1 cellular context compared by ENCODE assay signal in the genomic region with DNA sequence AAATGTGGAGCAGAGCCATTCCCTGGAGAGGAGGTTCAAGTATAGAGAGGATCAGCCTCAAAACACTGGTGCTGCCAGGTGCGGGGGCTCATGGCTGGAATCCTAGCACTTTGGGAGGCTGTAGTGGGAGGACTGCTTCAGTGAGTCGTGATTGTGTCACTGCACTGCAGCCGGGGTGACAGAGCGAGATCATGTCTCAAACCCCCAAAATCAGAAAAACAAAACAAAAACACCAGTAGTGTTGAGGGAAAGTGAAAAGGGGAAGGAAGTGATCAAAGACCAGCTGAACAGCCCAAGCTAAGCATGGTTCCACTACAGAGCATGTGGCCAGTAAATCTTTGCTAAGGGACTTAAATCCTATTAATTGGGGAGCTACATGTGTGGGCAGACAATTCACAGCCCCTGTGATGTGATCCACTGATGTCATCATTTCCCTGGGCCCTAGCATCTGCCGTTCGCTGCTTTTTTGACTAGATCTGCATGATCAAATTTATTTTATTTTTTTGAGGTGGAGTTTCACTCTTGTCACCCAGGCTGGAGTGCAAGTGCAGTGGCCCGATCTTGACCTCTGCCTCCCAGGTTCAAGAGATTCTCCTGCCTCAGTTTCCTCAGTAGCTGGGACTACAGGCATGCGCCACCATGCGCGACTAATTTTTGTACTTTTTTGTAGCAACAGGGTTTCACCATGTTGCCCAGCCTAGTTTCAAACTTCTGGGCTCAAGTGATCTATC.
TF ChIP-seq lines count a peak whose summit lies in the region.

No MANE protein-coding gene starts in this region.

TF ChIP-seq in GM12878, 131 proteins besides CTCF, POLR2A, EP300 and RAD21 (continues in another document):
- TF ChIP-seq RUNX3 (IDR thresholded peaks at IDR 0.05; ENCODE audit: low read length) (peak; percentile 73), NFIC (IDR thresholded peaks at IDR 0.05; ENCODE audit: low read depth, low read length) (peak; percentile 61), FOXM1 (IDR thresholded peaks at IDR 0.05; ENCODE audit: low read depth, low read length) (0 out of 2 replicates have a peak, but pooled peaks have one; percentile 23), NBN (IDR thresholded peaks at IDR 0.05) (peak; percentile 70; the same call in 1 of the 2 replicates), MTA2 (IDR thresholded peaks at IDR 0.05; ENCODE audit: low read depth) (peak; percentile 54; the same call in 1 of the 2 replicates), HDAC2 (IDR thresholded peaks at IDR 0.05) (no peak), IKZF1 (conservative IDR thresholded peaks at IDR 0.05) (peak; percentile 40; the same call in 1 of the 2 replicates), MAX (IDR thresholded peaks at IDR 0.05; ENCODE audit: low read depth, low read length) (peak; percentile 72), MXI1 (IDR thresholded peaks at IDR 0.05; ENCODE audit: low read depth, low read length) (peak; percentile 86), YY1 (IDR thresholded peaks at IDR 0.05; ENCODE audit: low read depth, low read length) (peak; percentile 50; the same call in 1 of the 2 replicates), HDAC6 (IDR thresholded peaks at IDR 0.05; ENCODE audit: unreplicated experiment) (no peak), RAD51 (IDR thresholded peaks at IDR 0.05) (peak; percentile 53; the same call in 1 of the 2 replicates), FOXK2 (IDR thresholded peaks at IDR 0.05) (0 out of 2 replicates have a peak, but pooled peaks have one; percentile 41), EZH2 (IDR thresholded peaks at IDR 0.05; ENCODE audit: borderline replicate concordance, control insufficient read depth, low read depth, low read length) (no peak), SPI1 (IDR thresholded peaks at IDR 0.05; ENCODE audit: borderline replicate concordance, insufficient read depth, low read depth, low read length) (peak; percentile 88), KAT2A (conservative IDR thresholded peaks at IDR 0.05; ENCODE audit: control insufficient read depth, low read depth, low read length) (no peak), BMI1 (IDR thresholded peaks at IDR 0.05; ENCODE audit: borderline replicate concordance) (no peak), SIN3A (IDR thresholded peaks at IDR 0.05; ENCODE audit: low read depth, low read length) (no peak), TCF7 (IDR thresholded peaks at IDR 0.05; ENCODE audit: borderline replicate concordance) (peak; percentile 40; the same call in 1 of the 2 replicates), E4F1 (IDR thresholded peaks at IDR 0.05; ENCODE audit: borderline replicate concordance, partially characterized antibody) (no peak), E2F4 (IDR thresholded peaks at IDR 0.05; ENCODE audit: low read depth, low read length) (no peak), KLF5 (IDR thresholded peaks at IDR 0.05; ENCODE audit: partially characterized antibody) (no peak), IRF4 (IDR thresholded peaks at IDR 0.05; ENCODE audit: low read depth, low read length) (no peak), ZBTB40 (IDR thresholded peaks at IDR 0.05; ENCODE audit: borderline replicate concordance) (peak; percentile 18; the same call in 1 of the 2 replicates), HDGF (IDR thresholded peaks at IDR 0.05) (peak; percentile 37; the same call in 1 of the 2 replicates), E2F8 (IDR thresholded peaks at IDR 0.05; ENCODE audit: low read depth, partially characterized antibody) (no peak), MEF2A (IDR thresholded peaks at IDR 0.05; ENCODE audit: insufficient read depth, low read depth, low read length) (0 out of 2 replicates have a peak, but pooled peaks have one; percentile 4), SP1 (IDR thresholded peaks at IDR 0.05; ENCODE audit: low read depth, low read length) (peak; percentile 27), CEBPZ (IDR thresholded peaks at IDR 0.05; ENCODE audit: low read depth, low read length) (no peak), MEF2B (IDR thresholded peaks at IDR 0.05; ENCODE audit: partially characterized antibody, poor library complexity, severe bottlenecking) (no peak), ZZZ3 (IDR thresholded peaks at IDR 0.05; ENCODE audit: control insufficient read depth, insufficient read length, low read depth) (no peak)
- TF ChIP-seq, protein P1, sequence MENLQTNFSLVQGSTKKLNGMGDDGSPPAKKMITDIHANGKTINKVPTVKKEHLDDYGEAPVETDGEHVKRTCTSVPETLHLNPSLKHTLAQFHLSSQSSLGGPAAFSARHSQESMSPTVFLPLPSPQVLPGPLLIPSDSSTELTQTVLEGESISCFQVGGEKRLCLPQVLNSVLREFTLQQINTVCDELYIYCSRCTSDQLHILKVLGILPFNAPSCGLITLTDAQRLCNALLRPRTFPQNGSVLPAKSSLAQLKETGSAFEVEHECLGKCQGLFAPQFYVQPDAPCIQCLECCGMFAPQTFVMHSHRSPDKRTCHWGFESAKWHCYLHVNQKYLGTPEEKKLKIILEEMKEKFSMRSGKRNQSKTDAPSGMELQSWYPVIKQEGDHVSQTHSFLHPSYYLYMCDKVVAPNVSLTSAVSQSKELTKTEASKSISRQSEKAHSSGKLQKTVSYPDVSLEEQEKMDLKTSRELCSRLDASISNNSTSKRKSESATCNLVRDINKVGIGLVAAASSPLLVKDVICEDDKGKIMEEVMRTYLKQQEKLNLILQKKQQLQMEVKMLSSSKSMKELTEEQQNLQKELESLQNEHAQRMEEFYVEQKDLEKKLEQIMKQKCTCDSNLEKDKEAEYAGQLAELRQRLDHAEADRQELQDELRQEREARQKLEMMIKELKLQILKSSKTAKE (IDR thresholded peaks at IDR 0.05; ENCODE audit: low read depth, poor library complexity, severe bottlenecking): no peak
- TF ChIP-seq, protein P2, sequence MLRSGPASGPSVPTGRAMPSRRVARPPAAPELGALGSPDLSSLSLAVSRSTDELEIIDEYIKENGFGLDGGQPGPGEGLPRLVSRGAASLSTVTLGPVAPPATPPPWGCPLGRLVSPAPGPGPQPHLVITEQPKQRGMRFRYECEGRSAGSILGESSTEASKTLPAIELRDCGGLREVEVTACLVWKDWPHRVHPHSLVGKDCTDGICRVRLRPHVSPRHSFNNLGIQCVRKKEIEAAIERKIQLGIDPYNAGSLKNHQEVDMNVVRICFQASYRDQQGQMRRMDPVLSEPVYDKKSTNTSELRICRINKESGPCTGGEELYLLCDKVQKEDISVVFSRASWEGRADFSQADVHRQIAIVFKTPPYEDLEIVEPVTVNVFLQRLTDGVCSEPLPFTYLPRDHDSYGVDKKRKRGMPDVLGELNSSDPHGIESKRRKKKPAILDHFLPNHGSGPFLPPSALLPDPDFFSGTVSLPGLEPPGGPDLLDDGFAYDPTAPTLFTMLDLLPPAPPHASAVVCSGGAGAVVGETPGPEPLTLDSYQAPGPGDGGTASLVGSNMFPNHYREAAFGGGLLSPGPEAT (IDR thresholded peaks at IDR 0.05; ENCODE audit: low read depth): peak; percentile 30; the same call in 1 of the 2 replicates
- TF ChIP-seq, protein P3, sequence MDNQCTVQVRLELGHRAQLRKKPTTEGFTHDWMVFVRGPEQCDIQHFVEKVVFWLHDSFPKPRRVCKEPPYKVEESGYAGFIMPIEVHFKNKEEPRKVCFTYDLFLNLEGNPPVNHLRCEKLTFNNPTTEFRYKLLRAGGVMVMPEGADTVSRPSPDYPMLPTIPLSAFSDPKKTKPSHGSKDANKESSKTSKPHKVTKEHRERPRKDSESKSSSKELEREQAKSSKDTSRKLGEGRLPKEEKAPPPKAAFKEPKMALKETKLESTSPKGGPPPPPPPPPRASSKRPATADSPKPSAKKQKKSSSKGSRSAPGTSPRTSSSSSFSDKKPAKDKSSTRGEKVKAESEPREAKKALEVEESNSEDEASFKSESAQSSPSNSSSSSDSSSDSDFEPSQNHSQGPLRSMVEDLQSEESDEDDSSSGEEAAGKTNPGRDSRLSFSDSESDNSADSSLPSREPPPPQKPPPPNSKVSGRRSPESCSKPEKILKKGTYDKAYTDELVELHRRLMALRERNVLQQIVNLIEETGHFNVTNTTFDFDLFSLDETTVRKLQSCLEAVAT (IDR thresholded peaks at IDR 0.05): 0 out of 2 replicates have a peak, but pooled peaks have one; percentile 28
